ENCODE assay signal across 2 cellular contexts in the genomic region with DNA sequence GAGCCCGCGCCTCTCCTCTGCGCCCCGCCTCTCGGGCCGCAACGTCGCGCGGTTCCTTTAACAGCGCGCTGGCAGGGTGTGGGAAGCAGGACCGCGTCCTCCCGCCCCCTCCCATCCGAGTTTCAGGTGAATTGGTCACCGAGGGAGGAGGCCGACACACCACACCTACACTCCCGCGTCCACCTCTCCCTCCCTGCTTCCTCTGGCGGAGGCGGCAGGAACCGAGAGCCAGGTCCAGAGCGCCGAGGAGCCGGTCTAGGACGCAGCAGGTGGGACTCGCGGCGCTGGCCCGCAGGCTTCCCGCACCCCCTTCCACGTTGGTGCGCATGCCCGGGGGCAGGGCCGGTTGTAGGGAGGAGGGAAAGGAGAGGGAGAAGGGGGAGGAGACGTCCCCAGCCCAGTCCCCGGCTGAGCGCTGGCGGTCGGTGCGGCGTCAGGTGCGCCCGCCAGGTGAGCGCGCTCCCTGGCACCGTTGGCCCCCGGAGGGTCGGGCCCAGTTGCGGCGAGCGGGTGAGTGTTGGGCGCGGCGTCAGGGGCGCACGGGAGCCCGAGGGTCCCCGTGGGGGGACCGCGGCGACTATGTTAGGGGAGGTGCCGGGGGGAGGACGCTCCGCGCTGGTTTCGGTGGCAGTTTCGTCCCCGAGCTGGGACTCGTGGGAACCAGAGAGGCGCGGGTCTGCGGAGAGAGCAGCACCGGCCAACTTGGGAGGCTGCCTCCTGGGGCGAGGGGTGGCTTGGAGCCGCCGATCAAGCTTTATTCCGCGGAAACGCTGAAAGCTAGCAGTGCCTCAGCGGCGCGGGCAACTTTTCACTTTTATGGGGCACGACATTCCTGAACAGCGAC.
TF ChIP-seq lines count a peak whose summit lies in the region.

A gene with protein sequence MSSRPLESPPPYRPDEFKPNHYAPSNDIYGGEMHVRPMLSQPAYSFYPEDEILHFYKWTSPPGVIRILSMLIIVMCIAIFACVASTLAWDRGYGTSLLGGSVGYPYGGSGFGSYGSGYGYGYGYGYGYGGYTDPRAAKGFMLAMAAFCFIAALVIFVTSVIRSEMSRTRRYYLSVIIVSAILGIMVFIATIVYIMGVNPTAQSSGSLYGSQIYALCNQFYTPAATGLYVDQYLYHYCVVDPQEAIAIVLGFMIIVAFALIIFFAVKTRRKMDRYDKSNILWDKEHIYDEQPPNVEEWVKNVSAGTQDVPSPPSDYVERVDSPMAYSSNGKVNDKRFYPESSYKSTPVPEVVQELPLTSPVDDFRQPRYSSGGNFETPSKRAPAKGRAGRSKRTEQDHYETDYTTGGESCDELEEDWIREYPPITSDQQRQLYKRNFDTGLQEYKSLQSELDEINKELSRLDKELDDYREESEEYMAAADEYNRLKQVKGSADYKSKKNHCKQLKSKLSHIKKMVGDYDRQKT (plus strand): TSS at position 400 of the 844 bp plus-strand sequence. CDS start 11,455 bp downstream, outside the sequence.

TF ChIP-seq in IMR-90, 13 proteins besides CTCF, POLR2A, EP300 and RAD21:
- TF ChIP-seq SMC3 (IDR thresholded peaks at IDR 0.05; ENCODE audit: low read depth, low read length) (no peak), CHD1 (IDR thresholded peaks at IDR 0.05; ENCODE audit: low read depth, low read length) (no peak), MAZ (IDR thresholded peaks at IDR 0.05; ENCODE audit: borderline replicate concordance, low read depth, low read length) (no peak), BHLHE40 (IDR thresholded peaks at IDR 0.05; ENCODE audit: low read depth, low read length) (no peak), RFX5 (IDR thresholded peaks at IDR 0.05; ENCODE audit: low read depth, low read length) (no peak), NFE2L2 (IDR thresholded peaks at IDR 0.05; ENCODE audit: low read depth, low read length) (no peak), MAFK (IDR thresholded peaks at IDR 0.05; ENCODE audit: low read depth, low read length) (no peak), FOS (IDR thresholded peaks at IDR 0.05; ENCODE audit: low read depth, low read length) (no peak), RCOR1 (IDR thresholded peaks at IDR 0.05; ENCODE audit: insufficient replicate concordance, low read length) (no peak), MXI1 (IDR thresholded peaks at IDR 0.05; ENCODE audit: borderline replicate concordance, low read depth, low read length) (no peak), CEBPB (IDR thresholded peaks at IDR 0.05; ENCODE audit: low read depth, low read length) (no peak)
- TF ChIP-seq, protein P1, sequence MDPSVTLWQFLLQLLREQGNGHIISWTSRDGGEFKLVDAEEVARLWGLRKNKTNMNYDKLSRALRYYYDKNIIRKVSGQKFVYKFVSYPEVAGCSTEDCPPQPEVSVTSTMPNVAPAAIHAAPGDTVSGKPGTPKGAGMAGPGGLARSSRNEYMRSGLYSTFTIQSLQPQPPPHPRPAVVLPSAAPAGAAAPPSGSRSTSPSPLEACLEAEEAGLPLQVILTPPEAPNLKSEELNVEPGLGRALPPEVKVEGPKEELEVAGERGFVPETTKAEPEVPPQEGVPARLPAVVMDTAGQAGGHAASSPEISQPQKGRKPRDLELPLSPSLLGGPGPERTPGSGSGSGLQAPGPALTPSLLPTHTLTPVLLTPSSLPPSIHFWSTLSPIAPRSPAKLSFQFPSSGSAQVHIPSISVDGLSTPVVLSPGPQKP (IDR thresholded peaks at IDR 0.05; ENCODE audit: borderline replicate concordance, low read depth, low read length) = no peak
- TF ChIP-seq, protein P2, sequence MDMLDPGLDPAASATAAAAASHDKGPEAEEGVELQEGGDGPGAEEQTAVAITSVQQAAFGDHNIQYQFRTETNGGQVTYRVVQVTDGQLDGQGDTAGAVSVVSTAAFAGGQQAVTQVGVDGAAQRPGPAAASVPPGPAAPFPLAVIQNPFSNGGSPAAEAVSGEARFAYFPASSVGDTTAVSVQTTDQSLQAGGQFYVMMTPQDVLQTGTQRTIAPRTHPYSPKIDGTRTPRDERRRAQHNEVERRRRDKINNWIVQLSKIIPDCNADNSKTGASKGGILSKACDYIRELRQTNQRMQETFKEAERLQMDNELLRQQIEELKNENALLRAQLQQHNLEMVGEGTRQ (IDR thresholded peaks at IDR 0.05; ENCODE audit: low read depth, low read length) = no peak
TF ChIP-seq in IMR-90: peak in this region for 0.

TF ChIP-seq in liver, 16 proteins besides CTCF, POLR2A, EP300 and RAD21:
- TF ChIP-seq YY1 (IDR thresholded peaks at IDR 0.05) = peak; percentile 36
- TF ChIP-seq, protein P3, sequence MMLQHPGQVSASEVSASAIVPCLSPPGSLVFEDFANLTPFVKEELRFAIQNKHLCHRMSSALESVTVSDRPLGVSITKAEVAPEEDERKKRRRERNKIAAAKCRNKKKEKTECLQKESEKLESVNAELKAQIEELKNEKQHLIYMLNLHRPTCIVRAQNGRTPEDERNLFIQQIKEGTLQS (IDR thresholded peaks at IDR 0.05) = no peak
- TF ChIP-seq EGR1 (IDR thresholded peaks at IDR 0.05; ENCODE audit: low read depth in 2 of 2) = peak in 1 of 2 donors; percentile 20
- TF ChIP-seq TAF1 (conservative IDR thresholded peaks at IDR 0.05) = no peak
- no peak for TF ChIP-seq SP1 (IDR thresholded peaks at IDR 0.05)
- peak in 1 of 2 donors; percentile 9 for TF ChIP-seq GABPA (IDR thresholded peaks at IDR 0.05 in 1 of 2, conservative IDR thresholded peaks at IDR 0.05 in 1 of 2)
- TF ChIP-seq JUND (IDR thresholded peaks at IDR 0.05) = no peak
- TF ChIP-seq HNF4G (IDR thresholded peaks at IDR 0.05) = no peak
- TF ChIP-seq, protein P4, sequence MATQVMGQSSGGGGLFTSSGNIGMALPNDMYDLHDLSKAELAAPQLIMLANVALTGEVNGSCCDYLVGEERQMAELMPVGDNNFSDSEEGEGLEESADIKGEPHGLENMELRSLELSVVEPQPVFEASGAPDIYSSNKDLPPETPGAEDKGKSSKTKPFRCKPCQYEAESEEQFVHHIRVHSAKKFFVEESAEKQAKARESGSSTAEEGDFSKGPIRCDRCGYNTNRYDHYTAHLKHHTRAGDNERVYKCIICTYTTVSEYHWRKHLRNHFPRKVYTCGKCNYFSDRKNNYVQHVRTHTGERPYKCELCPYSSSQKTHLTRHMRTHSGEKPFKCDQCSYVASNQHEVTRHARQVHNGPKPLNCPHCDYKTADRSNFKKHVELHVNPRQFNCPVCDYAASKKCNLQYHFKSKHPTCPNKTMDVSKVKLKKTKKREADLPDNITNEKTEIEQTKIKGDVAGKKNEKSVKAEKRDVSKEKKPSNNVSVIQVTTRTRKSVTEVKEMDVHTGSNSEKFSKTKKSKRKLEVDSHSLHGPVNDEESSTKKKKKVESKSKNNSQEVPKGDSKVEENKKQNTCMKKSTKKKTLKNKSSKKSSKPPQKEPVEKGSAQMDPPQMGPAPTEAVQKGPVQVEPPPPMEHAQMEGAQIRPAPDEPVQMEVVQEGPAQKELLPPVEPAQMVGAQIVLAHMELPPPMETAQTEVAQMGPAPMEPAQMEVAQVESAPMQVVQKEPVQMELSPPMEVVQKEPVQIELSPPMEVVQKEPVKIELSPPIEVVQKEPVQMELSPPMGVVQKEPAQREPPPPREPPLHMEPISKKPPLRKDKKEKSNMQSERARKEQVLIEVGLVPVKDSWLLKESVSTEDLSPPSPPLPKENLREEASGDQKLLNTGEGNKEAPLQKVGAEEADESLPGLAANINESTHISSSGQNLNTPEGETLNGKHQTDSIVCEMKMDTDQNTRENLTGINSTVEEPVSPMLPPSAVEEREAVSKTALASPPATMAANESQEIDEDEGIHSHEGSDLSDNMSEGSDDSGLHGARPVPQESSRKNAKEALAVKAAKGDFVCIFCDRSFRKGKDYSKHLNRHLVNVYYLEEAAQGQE (IDR thresholded peaks at IDR 0.05) = peak; percentile 67
- no peak for TF ChIP-seq RXRA (IDR thresholded peaks at IDR 0.05)
TF ChIP-seq in liver: peak in this region for 4.
